8 cellular contexts compared by ENCODE assay signal in genomic region chr16:67846320-67847063, GRCh38. TPM values are rescaled to one million over a fixed set of nuclear protein-coding genes. Genes with fewer than 3 reads are reported as not detected.
A peak's percentile ranks its signal among the peaks of the same experiment; 100 is the strongest.
DNase-seq lines count a peak whose midpoint lies in the region; ATAC-seq and TF ChIP-seq lines count a peak whose summit lies in the region.

Gene NUTF2, plus strand, starts transcription at chr16:67846933. Its CDS starts 18,198 bp downstream, at chr16:67865131.

- H3K4me3 Mint-ChIP-seq in activated B cell treated with CpG ODN at 0.5 μM for 24 hours (peak within 1 kb of the TSS; percentile 89), immature natural killer cell (peak within 1 kb of the TSS; percentile 85 to 88 (median 85))

- POLR2A ChIA-PET in AG04450 (lab: Yijun Ruan, JAX) = interaction anchor here (1.1 to 2.1 kb wide), 3 partner anchors 13 to 40 kb away, joined by 4 to 9 read pairs (median 5); partner anchors contain the start of genes RANBP10 and TSNAXIP1
- POLR2A ChIA-PET in activated B cell treated with CpG ODN at 0.5 μM for 24 hours (lab: Charles Lee) = interaction anchor here (0.5 to 3.9 kb wide), 11 partner anchors 12 to 326 kb away, joined by 3 to 21 read pairs (median 6); partner anchors contain the start of genes DDX28, DUS2, GFOD2 and NFATC3

- H3K9me3 Mint-ChIP-seq in activated B cell treated with CpG ODN at 0.5 μM for 24 hours = no peaks in the 10 kb centered on the region
- H3K9me3 Mint-ChIP-seq in immature natural killer cell = no peaks in the 10 kb centered on the region

- ATAC-seq in GM18909 (IDR thresholded peaks at IDR 0.05; ENCODE audit: poor library complexity, unreplicated experiment) (peak; percentile 61), HG03175 (IDR thresholded peaks at IDR 0.05; ENCODE audit: unreplicated experiment) (peak; percentile 61), activated B cell treated with CpG ODN at 0.5 μM for 24 hours (ENCODE audit: low read depth) (peak; percentile 67)

- H3K36me3 Mint-ChIP-seq in activated B cell treated with CpG ODN at 0.5 μM for 24 hours (ENCODE audit: low read depth) = peaks cover 8% of the 10 kb centered on the region
- peaks cover 0 to 3% (median 0%) of the 10 kb centered on the region in 3 donors for H3K36me3 Mint-ChIP-seq in immature natural killer cell

- no peaks in the 10 kb centered on the region for H3K27me3 Mint-ChIP-seq in activated B cell treated with CpG ODN at 0.5 μM for 24 hours
- peaks cover 2 to 16% (median 2%) of the 10 kb centered on the region in 3 donors for H3K27me3 Mint-ChIP-seq in immature natural killer cell (ENCODE audit: low read depth in 3 of 3)

- peak; percentile 70 for DNase-seq in AG04450 (ENCODE audit: low read depth, low spot score)
- peak; percentile 91 for DNase-seq in NCI-H345 (lab: John Stamatoyannopoulos, UW)
- DNase-seq in activated B cell treated with CpG ODN at 0.5 μM for 24 hours = peak; percentile 96
- peak; percentile 76 to 96 (median 92) for DNase-seq in caudate nucleus (lab: John Stamatoyannopoulos, UW)
- peak; percentile 95 to 96 (median 95) for DNase-seq in immature natural killer cell
- peak; percentile 92 to 93 for DNase-seq in stimulated activated CD4-positive, alpha-beta T cell treated with anti-CD3 and anti-CD28 coated beads, Interleukin-12 subunit alpha, Interleukin-12 subunit beta, amount 100 ng/mL, for 24 hours (ENCODE audit: low read depth in 2 of 2)

- peak within 1 kb of the TSS; percentile 92 for H3K27ac Mint-ChIP-seq in activated B cell treated with CpG ODN at 0.5 μM for 24 hours
- peak within 1 kb of the TSS; percentile 83 to 93 (median 92) for H3K27ac Mint-ChIP-seq in immature natural killer cell

- CTCF ChIA-PET in AG04450 (lab: Charles Lee) (interaction anchor here (0.6 to 1.6 kb wide), 3 partner anchors 19 to 325 kb away, joined by 3 to 4 read pairs (median 3); no protein-coding TSS in a partner anchor), activated B cell treated with CpG ODN at 0.5 μM for 24 hours (lab: Charles Lee) (interaction anchor here (1.0 to 2.4 kb wide), 2 partner anchors 30 to 174 kb away, joined by 4 to 13 read pairs; no protein-coding TSS in a partner anchor)

- intact Hi-C loops in activated B cell treated with CpG ODN at 0.5 μM for 24 hours (cut with micrococcal nuclease) = loop anchor here (1.0 to 2.0 kb wide), 9 partner anchors 13 to 602 kb away; partner anchors contain the start of genes ACD, CTCF, PARD6A and PRMT7

- TF ChIP-seq CTCF in AG04450 (IDR thresholded peaks at IDR 0.05; ENCODE audit: low read depth, low read length) (no peak), activated B cell treated with CpG ODN at 0.5 μM for 24 hours (IDR thresholded peaks at IDR 0.05) (no peak)

- H3K9me3 ChIP-seq in AG04450 (ENCODE audit: control insufficient read depth, insufficient read depth, low read length) = peaks cover 4% of the 10 kb centered on the region; the same call in 1 of the 2 replicates

- H3K4me1 Mint-ChIP-seq in activated B cell treated with CpG ODN at 0.5 μM for 24 hours (peaks cover 57% of the 10 kb centered on the region), immature natural killer cell (peaks cover 52 to 55% of the 10 kb centered on the region in 2 donors)

- H3K27ac ChIP-seq in AG04450 (ENCODE audit: low read depth, low read length) (peak within 1 kb of the TSS; percentile 78), caudate nucleus (ENCODE audit: low read depth, low read length) (peak within 1 kb of the TSS; percentile 99)

- H3K4me3 ChIP-seq in AG04450 (ENCODE audit: low read depth, low read length) = peak within 1 kb of the TSS; percentile 86

- no peaks in the 10 kb centered on the region for H3K27me3 ChIP-seq in AG04450 (ENCODE audit: control insufficient read depth, insufficient read depth, low read length)

RNA-seq across cellular contexts. Expression of gene NUTF2, which starts in this region (rescaled TPM):
- 151 and 190 TPM in 2 replicates for polyA plus RNA-seq in AG04450 (2011; rRNA removed)
- 368 and 417 TPM in 2 replicates for polyA minus RNA-seq in AG04450 (2011; rRNA and poly(A)+ RNA removed)
- total RNA-seq in activated B cell treated with CpG ODN at 0.5 μM for 24 hours = 99.0 and 99.7 TPM in 2 replicates
- polyA plus RNA-seq in immature natural killer cell = 100 to 1,000 TPM; 115 to 157 (median 130) TPM

Comparison
In these comparisons a context has a peak if more than half of its experiments do, and no peak if none do; other contexts are left out.
1. Peak in every context shown above with its lines: DNase-seq, ATAC-seq, H3K4me3 ChIP-seq and H3K27ac ChIP-seq.